ENCODE assay signal across 8 cellular contexts in genomic region chr3:52144034-52144795, GRCh38. TPM values are rescaled to one million over a fixed set of nuclear protein-coding genes. Genes with fewer than 3 reads are reported as not detected.
DNase-seq lines count a peak whose midpoint lies in the region; ATAC-seq and TF ChIP-seq lines count a peak whose summit lies in the region.

No MANE protein-coding gene starts in this region.

- POLR2A ChIA-PET in activated CD4-positive, alpha-beta T cell treated with anti-CD3 and anti-CD28 coated beads, Interleukin-2, amount 10 ng/mL, durations not matched to agents 7 days and 5 days (lab: Charles Lee): no interaction called here

- H3K4me1 Mint-ChIP-seq in activated CD4-positive, alpha-beta T cell treated with anti-CD3 and anti-CD28 coated beads, Interleukin-2, amount 10 ng/mL, durations not matched to agents 7 days and 5 days: peaks cover 10% of the 10 kb centered on the region

- no peak overlapping the region for H3K4me3 Mint-ChIP-seq in activated CD4-positive, alpha-beta T cell treated with anti-CD3 and anti-CD28 coated beads, Interleukin-2, amount 10 ng/mL, durations not matched to agents 7 days and 5 days

- TF ChIP-seq CTCF in C4-2B (conservative IDR thresholded peaks at IDR 0.05) (peak; percentile 91), choroid plexus epithelial cell (conservative IDR thresholded peaks at IDR 0.05; ENCODE audit: low read depth, low read length) (peak; percentile 96), left lung (IDR thresholded peaks at IDR 0.05) (peak; percentile 97 to 98)

- H3K4me1 ChIP-seq in left lung: peaks cover 0 to 6% of the 10 kb centered on the region in 2 donors

- CTCF ChIA-PET in activated CD4-positive, alpha-beta T cell treated with anti-CD3 and anti-CD28 coated beads, Interleukin-2, amount 10 ng/mL, durations not matched to agents 7 days and 5 days (lab: Charles Lee): interaction anchor here (0.6 to 2.2 kb wide), 13 partner anchors 10 to 241 kb away, joined by 3 to 9 read pairs (median 4); partner anchors contain the start of genes ACY1, DUSP7, POC1A and RPL29

- H3K9me3 Mint-ChIP-seq in activated CD4-positive, alpha-beta T cell treated with anti-CD3 and anti-CD28 coated beads, Interleukin-2, amount 10 ng/mL, durations not matched to agents 7 days and 5 days: no peaks in the 10 kb centered on the region

- H3K27me3 ChIP-seq in left lung: no peaks in the 10 kb centered on the region

- no peaks in the 10 kb centered on the region for H3K9me3 ChIP-seq in left lung

- peak overlapping the region; percentile 74 for H3K27ac Mint-ChIP-seq in activated CD4-positive, alpha-beta T cell treated with anti-CD3 and anti-CD28 coated beads, Interleukin-2, amount 10 ng/mL, durations not matched to agents 7 days and 5 days

- peaks cover 0 to 34% of the 10 kb centered on the region in 2 donors for H3K36me3 ChIP-seq in left lung

- intact Hi-C loops in left lung (cut with DNase I): loop anchor here (5.0 to 10.0 kb wide), 2 partner anchors 139 to 142 kb away; no protein-coding TSS in a partner anchor

- ATAC-seq in GM21786 (IDR thresholded peaks at IDR 0.05; ENCODE audit: unreplicated experiment) (peak; percentile 69), left lung (peak; percentile 99), HG03097 (IDR thresholded peaks at IDR 0.05; ENCODE audit: low FRiP score, unreplicated experiment) (no peak)

- no peaks in the 10 kb centered on the region for H3K27me3 Mint-ChIP-seq in activated CD4-positive, alpha-beta T cell treated with anti-CD3 and anti-CD28 coated beads, Interleukin-2, amount 10 ng/mL, durations not matched to agents 7 days and 5 days

- no peak overlapping the region for H3K27ac ChIP-seq in C4-2B
- H3K27ac ChIP-seq in left lung: no peak overlapping the region

- peaks cover 13% of the 10 kb centered on the region for H3K36me3 Mint-ChIP-seq in activated CD4-positive, alpha-beta T cell treated with anti-CD3 and anti-CD28 coated beads, Interleukin-2, amount 10 ng/mL, durations not matched to agents 7 days and 5 days (ENCODE audit: low read depth)

- H3K4me3 ChIP-seq in choroid plexus epithelial cell (ENCODE audit: low read depth, low read length): no peak overlapping the region
- H3K4me3 ChIP-seq in left lung: no peak overlapping the region

- DNase-seq in NCI-H345 treated with DMSO at 0.1 percent for 48 hours (lab: John Stamatoyannopoulos, UW; ENCODE audit: unreplicated experiment) (peak; percentile 20), choroid plexus epithelial cell (ENCODE audit: low read depth) (peak; percentile 91), left lung (peak; percentile 83 to 89)
- DNase-seq in activated CD4-positive, alpha-beta T cell treated with anti-CD3 and anti-CD28 coated beads, Interleukin-2, amount 10 ng/mL, durations not matched to agents 7 days and 5 days: peak; percentile 91
- DNase-seq in stimulated activated CD4-positive, alpha-beta T cell treated with anti-CD3 and anti-CD28 coated beads, Interleukin-4, amount 100 ng/mL, for 4 hours: peak; percentile 81 to 84

RNA-seq across cellular contexts. Expression of gene POC1A, which starts 10.0 kb away (rescaled TPM):
- total RNA-seq in activated CD4-positive, alpha-beta T cell treated with anti-CD3 and anti-CD28 coated beads, Interleukin-2, amount 10 ng/mL, durations not matched to agents 7 days and 5 days: 10 to 100 TPM; 26.9 to 28.2 TPM
- 1 to 10 TPM; 5.3 to 7.6 TPM for total RNA-seq in left lung

RNA-seq across cellular contexts. Expression of gene ALAS1, which starts 53.7 kb away (rescaled TPM):
- total RNA-seq in activated CD4-positive, alpha-beta T cell treated with anti-CD3 and anti-CD28 coated beads, Interleukin-2, amount 10 ng/mL, durations not matched to agents 7 days and 5 days: 10 to 100 TPM; 47.5 to 58.4 TPM
- 10 to 100 TPM; 66.7 to 70.1 TPM for total RNA-seq in left lung

Comparison
In these comparisons a context has a peak if more than half of its experiments do, and no peak if none do; other contexts are left out.
1. DNase-seq: peak in every context shown above with its lines; median percentile 91 in activated CD4-positive, alpha-beta T cell treated with anti-CD3 and anti-CD28 coated beads, Interleukin-2, amount 10 ng/mL, durations not matched to agents 7 days and 5 days; 91 in choroid plexus epithelial cell; 86 in left lung; 82 in stimulated activated CD4-positive, alpha-beta T cell treated with anti-CD3 and anti-CD28 coated beads, Interleukin-4, amount 100 ng/mL, for 4 hours; 20 in NCI-H345 treated with DMSO at 0.1 percent for 48 hours.